Comparison of ENCODE assay signal across 8 cellular contexts in genomic region chr19:38649305-38650179, GRCh38. TPM values are rescaled to one million over a fixed set of nuclear protein-coding genes. Genes with fewer than 3 reads are reported as not detected.
DNase-seq lines count a peak whose midpoint lies in the region; ATAC-seq and TF ChIP-seq lines count a peak whose summit lies in the region.

No MANE protein-coding gene starts in this region.

- H3K27ac ChIP-seq in SK-N-MC (no peak overlapping the region), esophagus squamous epithelium (peak overlapping the region; percentile 97 to 100 (median 98))

- TF ChIP-seq CTCF in esophagus squamous epithelium (IDR thresholded peaks at IDR 0.05) = peak in 1 of 6 experiments; percentile 6

- no peaks in the 10 kb centered on the region for H3K9me3 Mint-ChIP-seq in activated CD4-positive, alpha-beta T cell treated with anti-CD3 and anti-CD28 coated beads for 36 hours (ENCODE audit: low read depth)

- H3K27me3 Mint-ChIP-seq in activated CD4-positive, alpha-beta T cell treated with anti-CD3 and anti-CD28 coated beads for 36 hours = peaks cover 18% of the 10 kb centered on the region

- H3K4me3 ChIP-seq in SK-N-MC (peak overlapping the region; percentile 98), esophagus squamous epithelium (peak overlapping the region; percentile 74 to 99 (median 94)), neuron (ENCODE audit: low read length) (peak overlapping the region; percentile 99)

- H3K36me3 ChIP-seq in SK-N-MC (ENCODE audit: insufficient read depth, low read length) (peaks cover 5% of the 10 kb centered on the region), esophagus squamous epithelium (peaks cover 0 to 7% (median 0%) of the 10 kb centered on the region in 3 donors), neuron (ENCODE audit: insufficient read depth, low read length) (no peaks in the 10 kb centered on the region)

- intact Hi-C loops in activated CD4-positive, alpha-beta T cell treated with anti-CD3 and anti-CD28 coated beads for 36 hours (cut with DNase I, micrococcal nuclease) = loop anchor here in 1 of 2 experiments (5.0 kb wide), 2 partner anchors 33 to 742 kb away; partner anchors contain the start of genes SIPA1L3 and WDR87
- intact Hi-C loops in esophagus squamous epithelium (cut with DNase I) = loop anchor here (10.0 kb wide), 1 partner anchor 55 kb away; no protein-coding TSS in a partner anchor

- H3K36me3 Mint-ChIP-seq in activated CD4-positive, alpha-beta T cell treated with anti-CD3 and anti-CD28 coated beads for 36 hours (ENCODE audit: low read depth) = peaks cover 16% of the 10 kb centered on the region

- TF ChIP-seq POLR2A in esophagus squamous epithelium (IDR thresholded peaks at IDR 0.05) = peak in 1 of 4 donors; percentile 53

- H3K27me3 ChIP-seq in esophagus squamous epithelium (no peaks in the 10 kb centered on the region), neuron (ENCODE audit: insufficient read depth, low read length) (no peaks in the 10 kb centered on the region)

- H3K9me3 ChIP-seq in SK-N-MC (ENCODE audit: low read depth, low read length) = no peaks in the 10 kb centered on the region
- H3K9me3 ChIP-seq in esophagus squamous epithelium = no peaks in the 10 kb centered on the region
- H3K9me3 ChIP-seq in neuron (ENCODE audit: low read length) = no peaks in the 10 kb centered on the region

- H3K4me1 Mint-ChIP-seq in activated CD4-positive, alpha-beta T cell treated with anti-CD3 and anti-CD28 coated beads for 36 hours = peaks cover 52% of the 10 kb centered on the region

- POLR2A ChIA-PET in activated CD4-positive, alpha-beta T cell treated with anti-CD3 and anti-CD28 coated beads for 36 hours (lab: Charles Lee) = no interaction called here

- no peak for ATAC-seq in activated CD4-positive, alpha-beta T cell treated with anti-CD3 and anti-CD28 coated beads for 36 hours
- ATAC-seq in GM21529 (IDR thresholded peaks at IDR 0.05; ENCODE audit: unreplicated experiment) = no peak

- CTCF ChIA-PET in activated CD4-positive, alpha-beta T cell treated with anti-CD3 and anti-CD28 coated beads for 36 hours (lab: Charles Lee) = interaction anchor here (0.6 to 1.0 kb wide), 3 partner anchors 8 to 108 kb away, joined by 3 read pairs; no protein-coding TSS in a partner anchor

- peaks cover 38 to 85% (median 47%) of the 10 kb centered on the region in 3 donors for H3K4me1 ChIP-seq in esophagus squamous epithelium
- H3K4me1 ChIP-seq in neuron (ENCODE audit: insufficient read depth, low read length) = peaks cover 17% of the 10 kb centered on the region

- no peak for DNase-seq in activated CD4-positive, alpha-beta T cell treated with anti-CD3 and anti-CD28 coated beads for 36 hours
- no peak for DNase-seq in activated CD4-positive, alpha-beta T cell treated with anti-CD3 and anti-CD28 coated beads, Interleukin-2, amount 50 U/mL, for 48 hours
- DNase-seq in SK-N-MC (ENCODE audit: low read depth, low spot score) (no peak), esophagus squamous epithelium (lab: John Stamatoyannopoulos, UW) (no peak), Ammon's horn (ENCODE audit: low spot score) (no peak), middle frontal gyrus (ENCODE audit: extremely low spot score, low spot score) (no peak)

- peak overlapping the region; percentile 98 for H3K4me3 Mint-ChIP-seq in activated CD4-positive, alpha-beta T cell treated with anti-CD3 and anti-CD28 coated beads for 36 hours

- H2AFZ ChIP-seq in neuron (ENCODE audit: low read depth, low read length) = no peak overlapping the region

- H3K27ac Mint-ChIP-seq in activated CD4-positive, alpha-beta T cell treated with anti-CD3 and anti-CD28 coated beads for 36 hours = peak overlapping the region; percentile 73

- WGBS in esophagus squamous epithelium, 2 donors = 8 to 14% methylated on average over 15 of the region's 15 CpGs

- H3K9ac ChIP-seq in SK-N-MC (ENCODE audit: insufficient read length) = peak overlapping the region; percentile 99

RNA-seq across cellular contexts. Expression of gene ACTN4, which starts 2.1 kb away (rescaled TPM):
- 100 to 1,000 TPM; 181 to 182 TPM for total RNA-seq in activated CD4-positive, alpha-beta T cell treated with anti-CD3 and anti-CD28 coated beads for 36 hours
- total RNA-seq in esophagus squamous epithelium = 100 to 1,000 TPM; 302 to 705 (median 414) TPM

RNA-seq across cellular contexts. Expression of gene EIF3K, which starts 30.6 kb away (rescaled TPM):
- total RNA-seq in activated CD4-positive, alpha-beta T cell treated with anti-CD3 and anti-CD28 coated beads for 36 hours = 100 to 1,000 TPM; 269 to 297 TPM
- total RNA-seq in esophagus squamous epithelium = 100 to 1,000 TPM; 437 to 578 (median 516) TPM

RNA-seq across cellular contexts. Expression of gene MAP4K1, which starts 31.8 kb away (rescaled TPM):
- 100 to 1,000 TPM; 195 to 198 TPM for total RNA-seq in activated CD4-positive, alpha-beta T cell treated with anti-CD3 and anti-CD28 coated beads for 36 hours
- total RNA-seq in esophagus squamous epithelium = 1 to 10 TPM; 1.5 to 4.2 (median 2.7) TPM

Comparison
In these comparisons a context has a peak if more than half of its experiments do, and no peak if none do; other contexts are left out.
1. RNA of gene MAP4K1, which starts 31.8 kb away (total RNA-seq): 195 to 198 TPM in activated CD4-positive, alpha-beta T cell treated with anti-CD3 and anti-CD28 coated beads for 36 hours; 1.5 to 4.2 TPM in esophagus squamous epithelium; every median in the first group is over 10 times any median in the second.
2. Peak in every context shown above with its lines, with median percentiles within 50 percentile points of each other: H3K4me3 ChIP-seq.